In the genomic region with DNA sequence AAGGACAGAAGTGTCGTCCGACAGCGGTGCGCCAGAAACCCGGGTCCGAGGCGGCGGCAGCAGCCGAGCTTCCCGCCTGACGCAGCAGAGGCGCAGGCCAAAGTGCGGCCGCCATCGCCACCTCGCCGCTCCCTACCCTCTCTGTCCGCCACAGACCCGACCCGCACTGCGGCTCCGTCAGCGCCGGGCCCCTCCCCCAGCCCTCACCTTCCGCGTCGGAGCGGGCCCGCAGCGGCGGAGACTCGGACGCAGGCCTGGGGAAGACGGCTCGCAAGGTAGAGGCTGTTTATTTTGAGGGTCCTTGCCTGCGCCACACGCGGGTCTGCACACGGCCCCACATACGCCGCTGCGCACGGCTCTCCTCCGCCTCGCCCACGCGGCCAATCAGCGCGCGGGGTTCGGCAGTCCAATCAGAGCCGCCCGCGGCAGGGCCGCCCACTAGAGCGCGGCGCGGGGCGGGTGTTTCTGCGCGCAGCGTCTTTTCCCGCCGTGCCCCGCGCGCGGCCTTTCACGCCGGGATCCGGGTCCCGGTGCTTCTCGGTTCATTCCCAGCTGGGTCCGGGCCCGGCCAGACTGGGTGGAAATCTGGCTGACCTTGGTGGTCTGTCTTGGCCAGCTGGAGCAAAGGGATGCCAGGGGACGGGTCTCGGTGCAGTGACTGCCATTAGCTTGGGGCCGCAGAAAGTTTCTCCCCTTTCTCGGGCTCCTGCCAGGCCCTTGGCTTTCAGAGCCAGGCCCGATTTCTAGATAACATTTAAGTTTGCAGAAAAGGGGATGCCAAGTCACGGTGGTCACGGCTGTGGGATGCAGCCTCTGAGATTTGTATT, we compare ENCODE assay signal across 1 cellular context.
A peak's percentile ranks its signal among the peaks of the same experiment; 100 is the strongest.
TF ChIP-seq lines count a peak whose summit lies in the region.

A gene (minus strand): TSS at position 328 of the 827 bp plus-strand sequence. CDS start 12,139 bp downstream, outside the sequence.

TF ChIP-seq in K562, 482 proteins besides CTCF, POLR2A, EP300 and RAD21 (continued from another document):
- TF ChIP-seq, protein P1, sequence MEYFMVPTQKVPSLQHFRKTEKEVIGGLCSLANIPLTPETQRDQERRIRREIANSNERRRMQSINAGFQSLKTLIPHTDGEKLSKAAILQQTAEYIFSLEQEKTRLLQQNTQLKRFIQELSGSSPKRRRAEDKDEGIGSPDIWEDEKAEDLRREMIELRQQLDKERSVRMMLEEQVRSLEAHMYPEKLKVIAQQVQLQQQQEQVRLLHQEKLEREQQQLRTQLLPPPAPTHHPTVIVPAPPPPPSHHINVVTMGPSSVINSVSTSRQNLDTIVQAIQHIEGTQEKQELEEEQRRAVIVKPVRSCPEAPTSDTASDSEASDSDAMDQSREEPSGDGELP (CRISPR knock-in tag; IDR thresholded peaks at IDR 0.05; ENCODE audit: borderline replicate concordance): peak; percentile 90
- TF ChIP-seq CTBP1 (IDR thresholded peaks at IDR 0.05; ENCODE audit: borderline replicate concordance) (peak; percentile 88), FOS (IDR thresholded peaks at IDR 0.05; ENCODE audit: extremely low read depth, insufficient read length) (peak; percentile 62), SPI1 (IDR thresholded peaks at IDR 0.05; ENCODE audit: borderline replicate concordance, low read depth, low read length) (no peak), FOXA3 (CRISPR knock-in tag; conservative IDR thresholded peaks at IDR 0.05 in 1 of 2, IDR thresholded peaks at IDR 0.05 in 1 of 2) (peak in 1 of 2 experiments; percentile 84; a peak in 2 of 4 replicates), BCOR (IDR thresholded peaks at IDR 0.05) (no peak), HDAC3 (IDR thresholded peaks at IDR 0.05; ENCODE audit: borderline replicate concordance, partially characterized antibody) (no peak), NR3C1 (CRISPR knock-in tag; IDR thresholded peaks at IDR 0.05) (no peak; the same call in 1 of the 2 replicates), NFIC (IDR thresholded peaks at IDR 0.05) (no peak), ZNF24 (IDR thresholded peaks at IDR 0.05) (no peak), HIVEP1 (CRISPR knock-in tag; IDR thresholded peaks at IDR 0.05) (0 out of 2 replicates have a peak, but pooled peaks have one; percentile 47), FUS (optimal IDR thresholded peaks at IDR 0.05; ENCODE audit: low read depth, low read length) (no peak), HNRNPK (IDR thresholded peaks at IDR 0.05; ENCODE audit: low read depth, low read length, poor library complexity, severe bottlenecking) (no peak), MAFF (IDR thresholded peaks at IDR 0.05; ENCODE audit: low read length) (no peak), ATF7 (IDR thresholded peaks at IDR 0.05) (peak; percentile 54; the same call in 1 of the 2 replicates), ZC3H8 (IDR thresholded peaks at IDR 0.05) (no peak)
- TF ChIP-seq, protein P2, sequence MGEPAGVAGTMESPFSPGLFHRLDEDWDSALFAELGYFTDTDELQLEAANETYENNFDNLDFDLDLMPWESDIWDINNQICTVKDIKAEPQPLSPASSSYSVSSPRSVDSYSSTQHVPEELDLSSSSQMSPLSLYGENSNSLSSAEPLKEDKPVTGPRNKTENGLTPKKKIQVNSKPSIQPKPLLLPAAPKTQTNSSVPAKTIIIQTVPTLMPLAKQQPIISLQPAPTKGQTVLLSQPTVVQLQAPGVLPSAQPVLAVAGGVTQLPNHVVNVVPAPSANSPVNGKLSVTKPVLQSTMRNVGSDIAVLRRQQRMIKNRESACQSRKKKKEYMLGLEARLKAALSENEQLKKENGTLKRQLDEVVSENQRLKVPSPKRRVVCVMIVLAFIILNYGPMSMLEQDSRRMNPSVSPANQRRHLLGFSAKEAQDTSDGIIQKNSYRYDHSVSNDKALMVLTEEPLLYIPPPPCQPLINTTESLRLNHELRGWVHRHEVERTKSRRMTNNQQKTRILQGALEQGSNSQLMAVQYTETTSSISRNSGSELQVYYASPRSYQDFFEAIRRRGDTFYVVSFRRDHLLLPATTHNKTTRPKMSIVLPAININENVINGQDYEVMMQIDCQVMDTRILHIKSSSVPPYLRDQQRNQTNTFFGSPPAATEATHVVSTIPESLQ (CRISPR knock-in tag; IDR thresholded peaks at IDR 0.05): no peak
- TF ChIP-seq, protein P3, sequence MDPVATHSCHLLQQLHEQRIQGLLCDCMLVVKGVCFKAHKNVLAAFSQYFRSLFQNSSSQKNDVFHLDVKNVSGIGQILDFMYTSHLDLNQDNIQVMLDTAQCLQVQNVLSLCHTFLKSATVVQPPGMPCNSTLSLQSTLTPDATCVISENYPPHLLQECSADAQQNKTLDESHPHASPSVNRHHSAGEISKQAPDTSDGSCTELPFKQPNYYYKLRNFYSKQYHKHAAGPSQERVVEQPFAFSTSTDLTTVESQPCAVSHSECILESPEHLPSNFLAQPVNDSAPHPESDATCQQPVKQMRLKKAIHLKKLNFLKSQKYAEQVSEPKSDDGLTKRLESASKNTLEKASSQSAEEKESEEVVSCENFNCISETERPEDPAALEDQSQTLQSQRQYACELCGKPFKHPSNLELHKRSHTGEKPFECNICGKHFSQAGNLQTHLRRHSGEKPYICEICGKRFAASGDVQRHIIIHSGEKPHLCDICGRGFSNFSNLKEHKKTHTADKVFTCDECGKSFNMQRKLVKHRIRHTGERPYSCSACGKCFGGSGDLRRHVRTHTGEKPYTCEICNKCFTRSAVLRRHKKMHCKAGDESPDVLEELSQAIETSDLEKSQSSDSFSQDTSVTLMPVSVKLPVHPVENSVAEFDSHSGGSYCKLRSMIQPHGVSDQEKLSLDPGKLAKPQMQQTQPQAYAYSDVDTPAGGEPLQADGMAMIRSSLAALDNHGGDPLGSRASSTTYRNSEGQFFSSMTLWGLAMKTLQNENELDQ (CRISPR knock-in tag; IDR thresholded peaks at IDR 0.05; ENCODE audit: borderline replicate concordance): no peak
